In genomic region chr12:116760621-116761020, GRCh38 we compare ENCODE assay signal across 1 cellular context.
TF ChIP-seq lines count a peak whose summit lies in the region.

No MANE protein-coding gene starts in this region.

TF ChIP-seq in SK-N-SH, 30 proteins besides CTCF, POLR2A, EP300 and RAD21:
- TF ChIP-seq, protein P1, sequence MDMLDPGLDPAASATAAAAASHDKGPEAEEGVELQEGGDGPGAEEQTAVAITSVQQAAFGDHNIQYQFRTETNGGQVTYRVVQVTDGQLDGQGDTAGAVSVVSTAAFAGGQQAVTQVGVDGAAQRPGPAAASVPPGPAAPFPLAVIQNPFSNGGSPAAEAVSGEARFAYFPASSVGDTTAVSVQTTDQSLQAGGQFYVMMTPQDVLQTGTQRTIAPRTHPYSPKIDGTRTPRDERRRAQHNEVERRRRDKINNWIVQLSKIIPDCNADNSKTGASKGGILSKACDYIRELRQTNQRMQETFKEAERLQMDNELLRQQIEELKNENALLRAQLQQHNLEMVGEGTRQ (IDR thresholded peaks at IDR 0.05; ENCODE audit: borderline replicate concordance, low read depth, low read length): no peak
- TF ChIP-seq TCF12 (IDR thresholded peaks at IDR 0.05): no peak
